Comparison of ENCODE assay signal across 1 cellular context in genomic region chr9:97928968-97929604, GRCh38.
TF ChIP-seq lines count a peak whose summit lies in the region.

No MANE protein-coding gene starts in this region.

TF ChIP-seq in GM23338, 12 proteins besides CTCF, POLR2A, EP300 and RAD21 (continued from another document):
- no peak for TF ChIP-seq EZH2phosphoT487 (IDR thresholded peaks at IDR 0.05; ENCODE audit: unreplicated experiment)
- no peak for TF ChIP-seq JUNB (IDR thresholded peaks at IDR 0.05; ENCODE audit: unreplicated experiment)
- no peak for TF ChIP-seq NANOG (IDR thresholded peaks at IDR 0.05; ENCODE audit: borderline replicate concordance)
- no peak for TF ChIP-seq STAT1 (IDR thresholded peaks at IDR 0.05; ENCODE audit: unreplicated experiment)
- no peak for TF ChIP-seq ETS1 (IDR thresholded peaks at IDR 0.05)
- TF ChIP-seq ZNF331 (CRISPR knock-in tag; IDR thresholded peaks at IDR 0.05; ENCODE audit: low read depth): no peak
- TF ChIP-seq POLR2AphosphoS5 (IDR thresholded peaks at IDR 0.05; ENCODE audit: low read depth): no peak
- no peak for TF ChIP-seq EZH2 (IDR thresholded peaks at IDR 0.05; ENCODE audit: low read depth, unreplicated experiment)
- no peak for TF ChIP-seq ZNF462 (CRISPR knock-in tag; IDR thresholded peaks at IDR 0.05)
- no peak for TF ChIP-seq ZNF114 (CRISPR knock-in tag; IDR thresholded peaks at IDR 0.05)
- TF ChIP-seq CREB1 (CRISPR knock-in tag; IDR thresholded peaks at IDR 0.05; ENCODE audit: low read depth): no peak
